In the genomic region with DNA sequence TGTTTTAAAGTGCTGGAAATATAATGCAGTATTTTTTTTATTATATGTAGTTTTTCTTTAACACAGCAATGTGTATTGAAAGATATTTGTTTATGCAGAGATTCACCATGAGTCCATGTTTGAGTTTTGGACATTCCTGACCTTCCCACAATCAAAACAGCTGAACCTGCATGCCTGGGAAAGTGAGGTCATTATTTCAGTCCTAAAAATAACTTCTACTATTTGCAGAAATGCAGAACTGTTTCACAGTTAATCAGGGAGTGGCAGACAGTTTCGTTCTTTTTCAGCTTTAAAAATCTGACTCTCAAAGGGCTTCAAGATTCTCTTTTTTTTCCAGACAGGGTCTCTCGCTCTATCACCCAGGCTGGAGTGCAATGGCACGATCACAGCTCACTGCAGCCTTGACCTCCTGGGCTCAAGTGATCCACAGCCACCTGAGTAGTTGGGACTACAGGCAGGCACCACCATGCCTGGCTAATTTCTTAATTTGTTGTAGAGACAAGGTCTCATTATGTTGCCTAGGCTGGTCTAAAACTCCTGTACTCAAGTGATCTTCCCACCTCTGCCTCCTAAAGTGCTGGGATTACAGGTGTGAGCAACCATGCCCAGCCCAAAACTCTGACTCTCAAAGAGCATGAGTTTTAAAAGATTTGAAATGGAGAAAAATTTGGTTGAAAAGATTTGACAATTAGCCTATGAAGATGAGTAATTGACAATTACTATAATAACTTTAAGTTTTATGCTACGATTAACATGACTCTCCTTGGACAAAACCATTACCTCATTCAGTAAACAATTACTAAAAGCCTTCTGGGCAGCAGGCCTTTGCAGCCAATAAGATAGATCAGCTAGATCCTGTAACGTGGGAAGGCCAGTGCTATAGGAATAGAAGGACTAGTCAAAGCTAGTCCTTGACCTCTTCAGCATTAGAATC, we compare ENCODE assay signal across 10 cellular contexts. TPM values are rescaled to one million over a fixed set of nuclear protein-coding genes. Genes with fewer than 3 reads are reported as not detected.
DNase-seq lines count a peak whose midpoint lies in the region; ATAC-seq and TF ChIP-seq lines count a peak whose summit lies in the region.
"Had no signal": no experiment of that assay in that cellular context is flagged by ENCODE, and none has a peak within 500 bp of the region (broad histone marks: within the 10 kb centered on the region; RNA-seq: fewer than 3 reads in every experiment).

No MANE protein-coding gene starts in this region.

- intact Hi-C loops in CD4-positive, alpha-beta memory T cell (cut with micrococcal nuclease) = no loop called here
- intact Hi-C loops in colonic mucosa (cut with DNase I) = no loop called here
- intact Hi-C loops in naive thymus-derived CD4-positive, alpha-beta T cell (cut with micrococcal nuclease) = no loop called here

- no peaks in the 10 kb centered on the region for H3K27me3 Mint-ChIP-seq in CD4-positive, alpha-beta memory T cell
- no peaks in the 10 kb centered on the region for H3K27me3 Mint-ChIP-seq in IgD-negative memory B cell
- no peaks in the 10 kb centered on the region for H3K27me3 Mint-ChIP-seq in naive thymus-derived CD4-positive, alpha-beta T cell

- H3K27ac ChIP-seq in CD4-positive, alpha-beta memory T cell (ENCODE audit: low read depth, low read length) = no peak overlapping the region
- peak overlapping the region; percentile 16 for H3K27ac ChIP-seq in colonic mucosa
- H3K27ac ChIP-seq in naive thymus-derived CD4-positive, alpha-beta T cell (ENCODE audit: low read depth, low read length) = peak overlapping the region; percentile 48

- POLR2A ChIA-PET in CD4-positive, alpha-beta memory T cell (lab: Charles Lee; ENCODE audit: partially characterized antibody) = interaction anchor here (1.1 to 3.3 kb wide), 4 partner anchors 10 to 337 kb away, joined by 3 to 34 read pairs (median 4); a partner anchor contains a TSS
- POLR2A ChIA-PET in naive thymus-derived CD4-positive, alpha-beta T cell (lab: Charles Lee) = interaction anchor here (0.9 to 3.8 kb wide), 4 partner anchors 7 to 192 kb away, joined by 3 to 31 read pairs (median 4); a partner anchor contains a TSS

- H3K27me3 ChIP-seq in CD4-positive, alpha-beta memory T cell (ENCODE audit: insufficient read depth, low read length) = no peaks in the 10 kb centered on the region
- no peaks in the 10 kb centered on the region for H3K27me3 ChIP-seq in colonic mucosa
- no peaks in the 10 kb centered on the region for H3K27me3 ChIP-seq in naive thymus-derived CD4-positive, alpha-beta T cell (ENCODE audit: control insufficient read depth in 2 of 2, insufficient read depth in 2 of 2, low read length in 2 of 2)

- no peak overlapping the region for H3K9ac ChIP-seq in colonic mucosa (ENCODE audit: low read depth in 2 of 2, low read length in 2 of 2)

- no peak for TF ChIP-seq CTCF in colonic mucosa (IDR thresholded peaks at IDR 0.05)

- H3K27ac Mint-ChIP-seq in CD4-positive, alpha-beta memory T cell = peak overlapping the region; percentile 31 to 99 (median 74)
- peak overlapping the region; percentile 62 to 98 (median 78) for H3K27ac Mint-ChIP-seq in IgD-negative memory B cell
- H3K27ac Mint-ChIP-seq in naive thymus-derived CD4-positive, alpha-beta T cell = peak overlapping the region in 8 of 9 donors; percentile 62 to 100 (median 85)

- H3K9me3 Mint-ChIP-seq in CD4-positive, alpha-beta memory T cell = no peaks in the 10 kb centered on the region
- H3K9me3 Mint-ChIP-seq in IgD-negative memory B cell = no peaks in the 10 kb centered on the region
- no peaks in the 10 kb centered on the region for H3K9me3 Mint-ChIP-seq in naive thymus-derived CD4-positive, alpha-beta T cell

- no peak for DNase-seq in CD4-positive, alpha-beta memory T cell
- DNase-seq in colonic mucosa (peak; percentile 12), DMS153 treated with DMSO at 0.1 percent for 48 hours (lab: John Stamatoyannopoulos, UW; ENCODE audit: unreplicated experiment) (no peak), HPDE6-E6E7 (ENCODE audit: extremely low spot score) (no peak), hepatic stellate cell (ENCODE audit: low spot score) (no peak)
- DNase-seq in naive thymus-derived CD4-positive, alpha-beta T cell = no peak
- DNase-seq: NCI-H1436 treated with DMSO at 0.1 percent for 48 hours; stimulated activated CD4-positive, alpha-beta T cell treated with anti-CD3 and anti-CD28 coated beads, Interleukin-12 subunit alpha, Interleukin-12 subunit beta, amount 100 ng/mL, for 4 hours had no signal

- peaks cover 61% of the 10 kb centered on the region for H3K36me3 ChIP-seq in CD4-positive, alpha-beta memory T cell (ENCODE audit: insufficient read depth, low read length)
- no peaks in the 10 kb centered on the region for H3K36me3 ChIP-seq in colonic mucosa
- peaks cover 19 to 59% (median 43%) of the 10 kb centered on the region in 3 experiments for H3K36me3 ChIP-seq in naive thymus-derived CD4-positive, alpha-beta T cell (ENCODE audit: control insufficient read depth in 2 of 3, insufficient read depth in 3 of 3, low read length in 3 of 3)

- peaks cover 54 to 78% of the 10 kb centered on the region in 2 donors for H3K36me3 Mint-ChIP-seq in CD4-positive, alpha-beta memory T cell
- peaks cover 18% of the 10 kb centered on the region for H3K36me3 Mint-ChIP-seq in IgD-negative memory B cell
- H3K36me3 Mint-ChIP-seq in naive thymus-derived CD4-positive, alpha-beta T cell = peaks cover 12 to 57% (median 53%) of the 10 kb centered on the region in 5 donors

- peaks cover 93% of the 10 kb centered on the region for H3K4me1 ChIP-seq in CD4-positive, alpha-beta memory T cell (ENCODE audit: insufficient read depth, low read length)
- H3K4me1 ChIP-seq in colonic mucosa = peaks cover 4% of the 10 kb centered on the region
- peaks cover 66 to 80% of the 10 kb centered on the region in 2 donors for H3K4me1 ChIP-seq in naive thymus-derived CD4-positive, alpha-beta T cell (ENCODE audit: control insufficient read depth in 2 of 2, insufficient read depth in 2 of 2, low read length in 2 of 2)

- no peak for ATAC-seq in naive thymus-derived CD4-positive, alpha-beta T cell
- ATAC-seq in HG03521 (IDR thresholded peaks at IDR 0.05; ENCODE audit: unreplicated experiment) = no peak

- H3K4me3 ChIP-seq in CD4-positive, alpha-beta memory T cell (ENCODE audit: low read length in 2 of 2) = no peak overlapping the region
- H3K4me3 ChIP-seq in colonic mucosa = no peak overlapping the region
- H3K4me3 ChIP-seq in naive thymus-derived CD4-positive, alpha-beta T cell (ENCODE audit: low read length) = no peak overlapping the region

- no peaks in the 10 kb centered on the region for H3K9me3 ChIP-seq in CD4-positive, alpha-beta memory T cell (ENCODE audit: control insufficient read depth in 1 of 2, low read length in 2 of 2)
- no peaks in the 10 kb centered on the region for H3K9me3 ChIP-seq in colonic mucosa
- H3K9me3 ChIP-seq in naive thymus-derived CD4-positive, alpha-beta T cell (ENCODE audit: control insufficient read depth in 2 of 3, low read length in 3 of 3) = no peaks in the 10 kb centered on the region

- H3K4me1 Mint-ChIP-seq in CD4-positive, alpha-beta memory T cell = peaks cover 61 to 96% (median 77%) of the 10 kb centered on the region in 4 donors
- peaks cover 52 to 70% (median 65%) of the 10 kb centered on the region in 3 donors for H3K4me1 Mint-ChIP-seq in IgD-negative memory B cell
- H3K4me1 Mint-ChIP-seq in naive thymus-derived CD4-positive, alpha-beta T cell = peaks cover 40 to 92% (median 85%) of the 10 kb centered on the region in 7 donors

- CTCF ChIA-PET in CD4-positive, alpha-beta memory T cell (lab: Charles Lee; ENCODE audit: partially characterized antibody) = no interaction called here
- CTCF ChIA-PET in naive thymus-derived CD4-positive, alpha-beta T cell (lab: Charles Lee) = interaction anchor here (0.7 to 1.6 kb wide), 2 partner anchors 15 to 61 kb away, joined by 3 read pairs; no protein-coding TSS in a partner anchor

- peak overlapping the region in 2 of 8 donors; percentile 24 to 27 for H3K4me3 Mint-ChIP-seq in CD4-positive, alpha-beta memory T cell
- peak overlapping the region in 3 of 4 donors; percentile 59 to 81 (median 65) for H3K4me3 Mint-ChIP-seq in IgD-negative memory B cell
- H3K4me3 Mint-ChIP-seq in naive thymus-derived CD4-positive, alpha-beta T cell = peak overlapping the region in 2 of 10 donors; percentile 29 to 65

RNA-seq across cellular contexts. Expression of a gene that starts 5.0 kb away (rescaled TPM):
- total RNA-seq in CD4-positive, alpha-beta memory T cell = 100 to 1,000 TPM; 199 to 219 TPM
- 1,000 to 10,000 TPM in 1 of 2 donors, 100 to 1,000 TPM in 1; 962 to 1,169 TPM for polyA plus RNA-seq in CD4-positive, alpha-beta memory T cell
- 637 TPM for polyA plus RNA-seq in IgD-negative memory B cell
- total RNA-seq in colonic mucosa = 100 to 1,000 TPM; 415 to 575 TPM
- total RNA-seq in naive thymus-derived CD4-positive, alpha-beta T cell = 100 to 1,000 TPM; 140 to 300 (median 169) TPM
- polyA plus RNA-seq in naive thymus-derived CD4-positive, alpha-beta T cell = 100 to 1,000 TPM; 942 to 982 TPM

RNA-seq across cellular contexts. Expression of a gene that starts 9.4 kb away (rescaled TPM):
- total RNA-seq in CD4-positive, alpha-beta memory T cell = 100 to 1,000 TPM; 477 to 489 TPM
- 1,000 to 10,000 TPM; 2,683 to 3,569 TPM for polyA plus RNA-seq in CD4-positive, alpha-beta memory T cell
- polyA plus RNA-seq in IgD-negative memory B cell = 1,599 TPM
- 100 to 1,000 TPM; 338 to 537 TPM for total RNA-seq in colonic mucosa
- 100 to 1,000 TPM; 331 to 753 (median 415) TPM for total RNA-seq in naive thymus-derived CD4-positive, alpha-beta T cell
- polyA plus RNA-seq in naive thymus-derived CD4-positive, alpha-beta T cell = 1,000 to 10,000 TPM; 2,490 to 2,608 TPM

RNA-seq across cellular contexts. Expression of a gene that starts 37.2 kb away (rescaled TPM):
- total RNA-seq in CD4-positive, alpha-beta memory T cell = 1 to 10 TPM; 3.5 to 4.2 TPM
- under 1 TPM; 0.09 to 0.18 TPM for polyA plus RNA-seq in CD4-positive, alpha-beta memory T cell
- 2.4 TPM for polyA plus RNA-seq in IgD-negative memory B cell
- 1 to 10 TPM; 2.8 to 7.9 TPM for total RNA-seq in colonic mucosa
- 1 to 10 TPM; 1.7 to 6.7 (median 2.9) TPM for total RNA-seq in naive thymus-derived CD4-positive, alpha-beta T cell
- 1 to 10 TPM in 1 of 2 donors, under 1 TPM in 1; 0.83 to 1.9 TPM for polyA plus RNA-seq in naive thymus-derived CD4-positive, alpha-beta T cell
